In the genomic region with DNA sequence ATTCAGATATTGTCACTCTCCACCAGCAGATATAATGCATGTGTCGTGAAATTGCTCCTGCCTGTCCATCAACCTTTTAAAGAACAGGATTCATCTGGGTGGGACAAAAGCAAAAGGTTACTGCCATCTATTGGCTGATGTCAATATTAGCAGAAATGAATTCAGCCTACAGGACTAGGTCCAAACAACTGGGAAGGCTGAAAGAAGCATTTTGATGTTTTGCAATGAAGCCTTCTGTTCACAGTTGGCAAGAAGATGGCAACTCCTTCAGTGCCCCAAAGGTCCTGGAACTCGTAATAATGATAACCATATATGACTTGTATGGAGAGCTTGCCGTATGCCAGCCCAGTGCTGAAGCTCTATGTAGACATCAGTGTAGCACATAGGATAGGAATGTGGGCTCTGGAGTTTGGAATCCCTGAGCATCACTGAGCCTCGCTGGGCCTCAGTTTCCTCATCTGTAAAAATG, we compare ENCODE assay signal across 10 cellular contexts. TPM values are rescaled to one million over a fixed set of nuclear protein-coding genes. Genes with fewer than 3 reads are reported as not detected.
DNase-seq lines count a peak whose midpoint lies in the region; ATAC-seq and TF ChIP-seq lines count a peak whose summit lies in the region.
"Had no signal": no experiment of that assay in that cellular context is flagged by ENCODE, and none has a peak within 500 bp of the region (broad histone marks: within the 10 kb centered on the region; RNA-seq: fewer than 3 reads in every experiment).

No MANE protein-coding gene starts in this region.

- DNase-seq in Caco-2 (peak in 1 of 2 experiments; percentile 63), Kasumi-1 (lab: John Stamatoyannopoulos, UW) (peak; percentile 53 to 67), SKM-1 (lab: John Stamatoyannopoulos, UW; ENCODE audit: unreplicated experiment) (peak; percentile 47), fibroblast of pulmonary artery (ENCODE audit: low read depth) (peak; percentile 72), cortex of kidney (lab: John Stamatoyannopoulos, UW) (no peak)

- H3K9ac ChIP-seq in parathyroid adenoma = no peak overlapping the region

- no peaks in the 10 kb centered on the region for H3K9me3 Mint-ChIP-seq in Caco-2 (ENCODE audit: unreplicated experiment)

- POLR2A ChIA-PET in Caco-2 (lab: Charles Lee) = no interaction called here

- no peaks in the 10 kb centered on the region for H3K9me3 ChIP-seq in Caco-2
- no peaks in the 10 kb centered on the region for H3K9me3 ChIP-seq in parathyroid adenoma (ENCODE audit: control insufficient read depth, low read length)
- H3K9me3 ChIP-seq: neutrophil, SJCRH30 had no signal

- H3K27me3 ChIP-seq in Caco-2 (replicated peaks; ENCODE audit: control insufficient read depth, insufficient read depth, low read length) (no peaks in the 10 kb centered on the region), parathyroid adenoma (ENCODE audit: control insufficient read depth, insufficient read depth, low read length) (no peaks in the 10 kb centered on the region)
- H3K27me3 ChIP-seq: neutrophil had no signal

- H3K27ac Mint-ChIP-seq in Caco-2 (ENCODE audit: unreplicated experiment) = no peak overlapping the region

- TF ChIP-seq CTCF in Caco-2 (IDR thresholded peaks at IDR 0.05; ENCODE audit: insufficient read depth in 1 of 2, low read depth in 1 of 2, low read length in 1 of 2, severe bottlenecking in 1 of 2, unreplicated experiment in 1 of 2) (peak; percentile 92), fibroblast of pulmonary artery (IDR thresholded peaks at IDR 0.05; ENCODE audit: low read length, missing control alignments) (peak; percentile 74), parathyroid adenoma (IDR thresholded peaks at IDR 0.05) (peak; percentile 64)

- CTCF ChIA-PET in Caco-2 (lab: Charles Lee) = interaction anchor here (1.1 to 1.4 kb wide), 2 partner anchors 8 to 13 kb away, joined by 3 to 7 read pairs; a partner anchor contains a TSS

- intact Hi-C loops in Caco-2 (cut with micrococcal nuclease; ENCODE audit: unreplicated experiment) = loop anchor here (1.0 to 10.0 kb wide), 7 partner anchors 71 to 904 kb away; no protein-coding TSS in a partner anchor

- no peak overlapping the region for H3K4me2 ChIP-seq in parathyroid adenoma (ENCODE audit: low read length)

- no peaks in the 10 kb centered on the region for H3K27me3 Mint-ChIP-seq in Caco-2 (ENCODE audit: insufficient read depth, unreplicated experiment)

- H3K27ac ChIP-seq in parathyroid adenoma = no peak overlapping the region
- H3K27ac ChIP-seq: neutrophil, SJCRH30 had no signal

- no peaks in the 10 kb centered on the region for H3K36me3 Mint-ChIP-seq in Caco-2 (ENCODE audit: insufficient read depth, unreplicated experiment)

- no peak overlapping the region for H3K4me3 Mint-ChIP-seq in Caco-2 (ENCODE audit: unreplicated experiment)

- H2AFZ ChIP-seq in parathyroid adenoma = no peak overlapping the region

- BruUV-seq in Caco-2 (replicated peaks; lab: Mats Ljungman, UMichigan) = no TSS peak

- H3K4me1 ChIP-seq in Caco-2 (peaks cover 19% of the 10 kb centered on the region), parathyroid adenoma (no peaks in the 10 kb centered on the region)
- H3K4me1 ChIP-seq: SJCRH30 had no signal

- peaks cover 5% of the 10 kb centered on the region for H3K4me1 Mint-ChIP-seq in Caco-2 (ENCODE audit: low read depth, unreplicated experiment)

- ATAC-seq in GM19372 (IDR thresholded peaks at IDR 0.05; ENCODE audit: low read depth, unreplicated experiment) (peak; percentile 48), HG03378 (IDR thresholded peaks at IDR 0.05; ENCODE audit: unreplicated experiment) (no peak)

- H3K79me2 ChIP-seq in parathyroid adenoma = no peaks in the 10 kb centered on the region

- H3K36me3 ChIP-seq in Caco-2 (ENCODE audit: control insufficient read depth, insufficient read depth, low read length) (no peaks in the 10 kb centered on the region), parathyroid adenoma (ENCODE audit: control insufficient read depth, insufficient read depth, low read length) (no peaks in the 10 kb centered on the region)
- H3K36me3 ChIP-seq: neutrophil, SJCRH30 had no signal

- no peak overlapping the region for H3K4me3 ChIP-seq in Caco-2 (ENCODE audit: low read depth, low read length)
- no peak overlapping the region for H3K4me3 ChIP-seq in fibroblast of pulmonary artery (replicated peaks; ENCODE audit: low read depth, low read length)
- no peak overlapping the region for H3K4me3 ChIP-seq in parathyroid adenoma (ENCODE audit: low read depth, low read length)
- H3K4me3 ChIP-seq: SJCRH30 had no signal

RNA-seq across cellular contexts. Expression of a gene that starts 7.5 kb away (rescaled TPM):
- total RNA-seq in Caco-2 (2022) = 1.2 and 2.0 TPM in 2 replicates
